ENCODE assay signal across 21 cellular contexts in genomic region chr13:49386664-49387063, GRCh38. TPM values are rescaled to one million over a fixed set of nuclear protein-coding genes. Genes with fewer than 3 reads are reported as not detected.
DNase-seq lines count a peak whose midpoint lies in the region; ATAC-seq, FAIRE-seq and TF ChIP-seq lines count a peak whose summit lies in the region.
"Had no signal": no experiment of that assay in that cellular context is flagged by ENCODE, and none has a peak within 500 bp of the region (broad histone marks: within the 10 kb centered on the region; RNA-seq: fewer than 3 reads in every experiment).

No MANE protein-coding gene starts in this region.

- ATAC-seq in K562 (no peak), GM19023 (IDR thresholded peaks at IDR 0.05; ENCODE audit: unreplicated experiment) (no peak)
- ATAC-seq: CD8-positive, alpha-beta T cell; HCT116 had no signal

- H3K9me3 ChIP-seq in cardiac muscle cell (ENCODE audit: low read depth) = no peaks in the 10 kb centered on the region
- peaks cover 9% of the 10 kb centered on the region for H3K9me3 ChIP-seq in left ventricle myocardium inferior (replicated peaks)
- no peaks in the 10 kb centered on the region for H3K9me3 ChIP-seq in K562 (replicated peaks; ENCODE audit: control insufficient read depth, insufficient read depth, low read depth, low read length)
- H3K9me3 ChIP-seq in iPS-15b (ENCODE audit: control insufficient read depth, insufficient read depth, low read length) = no peaks in the 10 kb centered on the region
- no peaks in the 10 kb centered on the region for H3K9me3 ChIP-seq in colonic mucosa
- no peaks in the 10 kb centered on the region for H3K9me3 ChIP-seq in WERI-Rb-1 (ENCODE audit: severe bottlenecking)
- no peaks in the 10 kb centered on the region for H3K9me3 ChIP-seq in esophagus squamous epithelium

- H3K79me2 ChIP-seq in K562 (ENCODE audit: control insufficient read depth, insufficient read depth, low read length) = no peaks in the 10 kb centered on the region

- no TSS peak for BruUV-seq in K562 (replicated peaks; lab: Mats Ljungman, UMichigan)

- peak overlapping the region; percentile 40 for H3K27ac ChIP-seq in cardiac muscle cell
- no peak overlapping the region for H3K27ac ChIP-seq in left ventricle myocardium inferior (replicated peaks)
- no peak overlapping the region for H3K27ac ChIP-seq in K562 (ENCODE audit: extremely low read depth, low read depth, low read length)
- no peak overlapping the region for H3K27ac ChIP-seq in colonic mucosa
- H3K27ac ChIP-seq in WERI-Rb-1 = no peak overlapping the region
- H3K27ac ChIP-seq in esophagus squamous epithelium = no peak overlapping the region
- H3K27ac ChIP-seq: 22Rv1, BLaER1, C4-2B, GM23248 had no signal

- H3K4me3 ChIP-seq in cardiac muscle cell (no peak overlapping the region), left ventricle myocardium inferior (no peak overlapping the region), K562 (no peak overlapping the region), iPS-15b (ENCODE audit: low read depth, low read length) (peak overlapping the region; percentile 11), colonic mucosa (no peak overlapping the region), WERI-Rb-1 (ENCODE audit: low read depth, low read length) (no peak overlapping the region), esophagus squamous epithelium (no peak overlapping the region)
- H3K4me3 ChIP-seq: BLaER1, GM23248 had no signal

- H4K20me1 ChIP-seq in K562 (replicated peaks; ENCODE audit: control insufficient read depth, insufficient read depth, low read length) = no peaks in the 10 kb centered on the region
- H4K20me1 ChIP-seq: BLaER1 had no signal

- POLR2A ChIA-PET in K562 (lab: Yijun Ruan, JAX) = no interaction called here

- DNase-seq in cardiac muscle cell (ENCODE audit: low read depth in 1 of 2, low spot score in 1 of 2) = no peak
- no peak for DNase-seq in left ventricle myocardium inferior
- no peak for DNase-seq in K562 (ENCODE audit: extremely low read depth in 1 of 4, low spot score in 3 of 4)
- DNase-seq in colonic mucosa = no peak
- DNase-seq in WERI-Rb-1 = no peak
- no peak for DNase-seq in esophagus squamous epithelium (lab: John Stamatoyannopoulos, UW)
- DNase-seq: Caco-2; CD4-positive, CD25-positive, alpha-beta regulatory T cell; CD8-positive, alpha-beta T cell; DMS153; DND-41; GM23248; H9 had no signal

- CTCF ChIA-PET in K562 (lab: Yijun Ruan, JAX; ENCODE audit: low intra/inter-chr PET ratio) = no interaction called here

- TF ChIP-seq RAD21 in K562 (CRISPR knock-in tag; conservative IDR thresholded peaks at IDR 0.05 in 1 of 2, IDR thresholded peaks at IDR 0.05 in 1 of 2) = no peak

- TF ChIP-seq CTCF in cardiac muscle cell (IDR thresholded peaks at IDR 0.05; ENCODE audit: low read depth, low read length) (no peak), left ventricle myocardium inferior (IDR thresholded peaks at IDR 0.05; ENCODE audit: borderline replicate concordance) (no peak), K562 (IDR thresholded peaks at IDR 0.05 in 2 of 3, conservative IDR thresholded peaks at IDR 0.05 in 1 of 3; ENCODE audit: insufficient read depth in 2 of 3, low read depth in 1 of 3, low read length in 3 of 3) (no peak), colonic mucosa (IDR thresholded peaks at IDR 0.05) (no peak), WERI-Rb-1 (IDR thresholded peaks at IDR 0.05; ENCODE audit: low read depth, low read length) (no peak), esophagus squamous epithelium (IDR thresholded peaks at IDR 0.05) (no peak)

- H3K36me3 ChIP-seq in cardiac muscle cell = peaks cover 5% of the 10 kb centered on the region
- peaks cover 5% of the 10 kb centered on the region for H3K36me3 ChIP-seq in left ventricle myocardium inferior
- H3K36me3 ChIP-seq in K562 (ENCODE audit: control insufficient read depth, insufficient read depth, low read length) = no peaks in the 10 kb centered on the region
- no peaks in the 10 kb centered on the region for H3K36me3 ChIP-seq in iPS-15b (ENCODE audit: control insufficient read depth, insufficient read depth, low read length)
- no peaks in the 10 kb centered on the region for H3K36me3 ChIP-seq in colonic mucosa
- H3K36me3 ChIP-seq in WERI-Rb-1 = no peaks in the 10 kb centered on the region
- H3K36me3 ChIP-seq in esophagus squamous epithelium = peaks cover 0 to 11% (median 0%) of the 10 kb centered on the region in 3 donors
- H3K36me3 ChIP-seq: BLaER1 had no signal

- TF ChIP-seq POLR2A in K562 (conservative IDR thresholded peaks at IDR 0.05) (no peak), esophagus squamous epithelium (IDR thresholded peaks at IDR 0.05) (no peak)

- peaks cover 9% of the 10 kb centered on the region for H3K4me1 ChIP-seq in cardiac muscle cell (ENCODE audit: low read depth)
- no peaks in the 10 kb centered on the region for H3K4me1 ChIP-seq in left ventricle myocardium inferior
- no peaks in the 10 kb centered on the region; a peak in 1 of 5 replicates for H3K4me1 ChIP-seq in K562 (replicated peaks in 1 of 2; ENCODE audit: control insufficient read depth in 2 of 2, insufficient read depth in 2 of 2, low read length in 2 of 2)
- H3K4me1 ChIP-seq in iPS-15b (ENCODE audit: control insufficient read depth, insufficient read depth, low read length) = peaks cover 4% of the 10 kb centered on the region
- H3K4me1 ChIP-seq in colonic mucosa = no peaks in the 10 kb centered on the region
- H3K4me1 ChIP-seq in esophagus squamous epithelium = no peaks in the 10 kb centered on the region
- H3K4me1 ChIP-seq: BLaER1, Caco-2 had no signal

- H3K27me3 ChIP-seq in cardiac muscle cell = no peaks in the 10 kb centered on the region
- H3K27me3 ChIP-seq in left ventricle myocardium inferior (ENCODE audit: low read depth) = no peaks in the 10 kb centered on the region
- H3K27me3 ChIP-seq in K562 (ENCODE audit: control insufficient read depth in 2 of 2, insufficient read depth in 2 of 2, low read length in 2 of 2) = no peaks in the 10 kb centered on the region
- H3K27me3 ChIP-seq in iPS-15b (ENCODE audit: control insufficient read depth, insufficient read depth, low read length) = peaks cover 53% of the 10 kb centered on the region
- no peaks in the 10 kb centered on the region for H3K27me3 ChIP-seq in colonic mucosa
- no peaks in the 10 kb centered on the region for H3K27me3 ChIP-seq in WERI-Rb-1 (ENCODE audit: insufficient read depth, low read depth, severe bottlenecking)
- no peaks in the 10 kb centered on the region for H3K27me3 ChIP-seq in esophagus squamous epithelium
- H3K27me3 ChIP-seq: BLaER1 had no signal

- no peak overlapping the region for H3K9ac ChIP-seq in K562 (ENCODE audit: insufficient read depth in 1 of 2, low read depth in 2 of 2, low read length in 2 of 2)
- H3K9ac ChIP-seq in iPS-15b (ENCODE audit: low read depth, low read length) = no peak overlapping the region
- H3K9ac ChIP-seq in colonic mucosa (ENCODE audit: low read depth in 2 of 2, low read length in 2 of 2) = no peak overlapping the region
- H3K9ac ChIP-seq: BLaER1, GM23248 had no signal

- no peak for FAIRE-seq in K562 (lab: Jason Lieb, UNC)
- FAIRE-seq: A204.1, G401.6 had no signal

- TF ChIP-seq EP300 in K562 (IDR thresholded peaks at IDR 0.05; ENCODE audit: low read length) = no peak

- no peak overlapping the region for H2AFZ ChIP-seq in K562 (ENCODE audit: low read depth, low read length)
- H2AFZ ChIP-seq: GM23248 had no signal

- WGBS in K562 (ENCODE audit: insufficient coverage, low coverage, missing lambda C conversion rate) = 24% methylated on average over 2 of the region's 2 CpGs
- 81 to 85% methylated on average over 2 of the region's 2 CpGs for WGBS in esophagus squamous epithelium, 2 donors

- no peak overlapping the region for H3K4me2 ChIP-seq in K562 (ENCODE audit: insufficient read depth, low read length)
- H3K4me2 ChIP-seq: BLaER1 had no signal

- no peaks in the 10 kb centered on the region for H3K9me1 ChIP-seq in K562 (ENCODE audit: control insufficient read depth, insufficient read depth, low read length)

- intact Hi-C loops in left ventricle myocardium inferior (cut with micrococcal nuclease) = no loop called here
- intact Hi-C loops in K562 (cut with micrococcal nuclease) = no loop called here
- intact Hi-C loops in colonic mucosa (cut with DNase I) = no loop called here
- intact Hi-C loops in esophagus squamous epithelium (cut with DNase I) = no loop called here

- in situ Hi-C loops in K562 (cut with MboI) = no loop called here

RNA-seq across cellular contexts. Expression of gene CAB39L, which starts 57.2 kb away (rescaled TPM):
- total RNA-seq in cardiac muscle cell (25.5 TPM in 2 replicates), left ventricle myocardium inferior (23.4 TPM), K562 (2014; rRNA removed) (1.1 and 1.3 TPM in 2 replicates), K562 (2014; rRNA removed; fragmentation: Illumina TruSeq; extraction: Trizol) (2.5 and 2.6 TPM in 2 replicates), K562 (2015; rRNA removed; fragmentation: Illumina TruSeq; extraction: Trizol) (2.6 and 2.8 TPM in 2 replicates), K562 (2021) (1.4 and 1.5 TPM in 2 replicates), colonic mucosa (10 to 100 TPM in 1 of 2 donors, 1 to 10 TPM in 1; 6.1 to 14.5 TPM), esophagus squamous epithelium (10 to 100 TPM; 16.9 to 29.2 (median 21.2) TPM)
- polyA plus RNA-seq in cardiac muscle cell (22.3 and 25.9 TPM in 2 replicates), K562 (2011; rRNA removed) (0.74 and 4.2 TPM in 2 replicates), K562 (2014; fragmentation: Illumina TruSeq; extraction: Trizol) (2.1 and 2.9 TPM in 2 replicates), K562 (2014; fragmentation: Nextera tagmentation; extraction: Ambion mirVana) (1 to 10 TPM; 2.9 to 3.0 TPM), K562 (2014; rRNA removed) (1.7 and 2.2 TPM in 2 replicates)
- total RNA-seq in K562 (2011; cell fraction: chromatin; rRNA removed; ENCODE audit: low replicate concordance) = 1.2 and 3.4 TPM in 2 replicates
- 0.50 and 0.92 TPM in 2 replicates for total RNA-seq in K562 (2011; cell fraction: nucleolus; rRNA removed)
- total RNA-seq in K562 (2011; cell fraction: nucleoplasm; rRNA removed) = 1.1 and 1.2 TPM in 2 replicates
- polyA plus RNA-seq in K562 (2011; cell fraction: cytosol; rRNA removed) = 0.44 and 1.1 TPM in 2 replicates
- polyA plus RNA-seq in K562 (2011; cell fraction: nucleus; rRNA removed) = 0.37 and 1.4 TPM in 2 replicates
- 0.79 and 1.6 TPM in 2 replicates for polyA plus RNA-seq in K562 (2012)
- polyA minus RNA-seq in K562 (2011; rRNA and poly(A)+ RNA removed) = 0.72 and 2.5 TPM in 2 replicates
- polyA minus RNA-seq in K562 (2011; cell fraction: cytosol; rRNA and poly(A)+ RNA removed) = 1.2 TPM in 1 of 2 replicates, not detected in the other
- 0.11 and 1.2 TPM in 2 replicates for polyA minus RNA-seq in K562 (2011; cell fraction: nucleus; rRNA and poly(A)+ RNA removed)

RNA-seq across cellular contexts. Expression of gene SETDB2, which starts 57.4 kb away (rescaled TPM):
- total RNA-seq in cardiac muscle cell (7.5 and 9.1 TPM in 2 replicates), left ventricle myocardium inferior (17.8 TPM), K562 (2014; rRNA removed) (4.0 TPM in 2 replicates), K562 (2014; rRNA removed; fragmentation: Illumina TruSeq; extraction: Trizol) (8.9 and 9.3 TPM in 2 replicates), K562 (2015; rRNA removed; fragmentation: Illumina TruSeq; extraction: Trizol) (7.5 and 8.6 TPM in 2 replicates), K562 (2021) (6.1 and 6.8 TPM in 2 replicates), colonic mucosa (1 to 10 TPM; 7.7 to 9.5 TPM), esophagus squamous epithelium (1 to 10 TPM; 2.3 to 9.0 (median 4.8) TPM)
- polyA plus RNA-seq in cardiac muscle cell (12.4 and 17.1 TPM in 2 replicates), K562 (2011; rRNA removed) (6.7 and 9.0 TPM in 2 replicates), K562 (2014; fragmentation: Illumina TruSeq; extraction: Trizol) (6.6 and 8.0 TPM in 2 replicates), K562 (2014; fragmentation: Nextera tagmentation; extraction: Ambion mirVana) (1 to 10 TPM; 1.0 to 1.6 TPM), K562 (2014; rRNA removed) (5.1 and 5.5 TPM in 2 replicates)
- 5.7 and 18.5 TPM in 2 replicates for total RNA-seq in K562 (2011; cell fraction: chromatin; rRNA removed; ENCODE audit: low replicate concordance)
- 5.1 and 7.0 TPM in 2 replicates for total RNA-seq in K562 (2011; cell fraction: nucleolus; rRNA removed)
- 7.9 and 14.0 TPM in 2 replicates for total RNA-seq in K562 (2011; cell fraction: nucleoplasm; rRNA removed)
- polyA plus RNA-seq in K562 (2011; cell fraction: cytosol; rRNA removed) = 1.2 and 2.5 TPM in 2 replicates
- 5.6 and 6.1 TPM in 2 replicates for polyA plus RNA-seq in K562 (2011; cell fraction: nucleus; rRNA removed)
- polyA plus RNA-seq in K562 (2012) = 4.8 and 4.9 TPM in 2 replicates
- 8.8 and 10.6 TPM in 2 replicates for polyA minus RNA-seq in K562 (2011; rRNA and poly(A)+ RNA removed)
- polyA minus RNA-seq in K562 (2011; cell fraction: cytosol; rRNA and poly(A)+ RNA removed) = 2.8 and 3.5 TPM in 2 replicates
- polyA minus RNA-seq in K562 (2011; cell fraction: nucleus; rRNA and poly(A)+ RNA removed) = 6.3 and 10.1 TPM in 2 replicates
